1 cellular context compared by ENCODE assay signal in the genomic region with DNA sequence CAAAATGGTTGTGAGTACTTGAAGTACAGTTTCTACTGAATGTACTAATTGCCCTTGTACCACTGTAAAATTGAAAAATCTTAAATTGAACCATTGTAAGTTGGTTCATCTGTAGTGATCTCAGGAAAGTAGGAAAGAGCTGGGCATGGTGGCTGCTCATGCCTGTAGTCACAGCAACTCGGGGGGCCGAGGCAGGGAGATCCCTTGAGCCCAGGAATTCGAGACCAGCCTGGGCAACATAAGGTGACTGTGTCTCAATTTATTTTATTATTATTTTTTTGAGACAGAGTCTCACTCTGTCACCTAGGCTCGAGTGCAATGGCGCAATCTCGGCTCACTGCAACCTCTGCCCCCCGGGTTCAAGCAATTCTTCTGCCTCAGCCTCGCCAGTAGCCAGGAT. TPM values are rescaled to one million over a fixed set of nuclear protein-coding genes. Genes with fewer than 3 reads are reported as not detected.
"Had no signal": no experiment of that assay in that cellular context is flagged by ENCODE, and none has a peak within 500 bp of the region (broad histone marks: within the 10 kb centered on the region; RNA-seq: fewer than 3 reads in every experiment).

No MANE protein-coding gene starts in this region.

RNA-seq across cellular contexts. Expression of gene SALL4, which starts 14.5 kb away (rescaled TPM):
- total RNA-seq: SJCRH30 had no signal
